Comparison of ENCODE assay signal across 26 cellular contexts in the genomic region with DNA sequence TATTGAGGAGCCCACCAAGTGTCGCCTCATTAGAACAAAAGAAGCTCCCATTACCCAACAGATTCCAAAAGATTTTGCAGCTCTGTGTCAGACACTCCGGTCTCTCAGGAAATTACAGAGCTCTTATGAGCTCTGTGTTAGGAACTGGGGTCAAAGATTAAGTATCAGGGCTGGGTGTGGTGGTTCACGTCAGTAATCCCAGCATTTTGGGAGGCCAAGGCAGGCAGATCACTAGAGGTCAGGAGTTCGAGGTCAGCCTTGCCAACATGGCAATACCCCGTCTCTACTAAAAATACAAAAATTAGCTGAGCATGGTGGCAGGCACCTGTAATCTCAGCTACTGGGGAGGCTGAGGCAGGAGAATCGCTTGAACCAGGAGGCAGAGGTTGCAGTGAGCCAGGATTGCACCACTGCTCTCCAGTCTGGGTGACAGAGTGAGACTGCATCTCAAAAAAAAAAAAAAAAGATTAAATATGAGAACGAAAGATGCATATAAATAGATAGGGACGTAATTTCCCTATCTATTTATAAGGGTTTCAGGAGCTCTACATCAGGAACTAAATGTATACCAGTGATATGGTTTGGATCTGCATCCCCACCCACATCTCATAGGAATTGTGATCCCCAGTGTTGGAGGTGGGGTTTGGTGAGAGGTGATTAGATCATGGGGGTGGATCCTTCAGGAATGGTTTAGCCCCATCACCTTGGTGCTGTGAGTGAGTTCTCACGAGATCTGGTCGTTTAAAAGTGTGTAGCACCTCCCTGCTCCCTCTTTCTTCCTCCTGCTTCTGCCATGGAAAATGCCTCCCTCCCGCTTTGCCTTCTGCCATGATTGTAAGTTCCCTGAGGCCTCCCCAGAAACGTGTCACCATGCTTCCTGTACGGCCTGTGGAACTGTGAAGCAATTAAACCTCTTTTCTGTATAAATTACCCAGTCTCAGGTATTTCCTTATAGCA.
DNase-seq lines count a peak whose midpoint lies in the region; ATAC-seq, FAIRE-seq and TF ChIP-seq lines count a peak whose summit lies in the region.
"Had no signal": no experiment of that assay in that cellular context is flagged by ENCODE, and none has a peak within 500 bp of the region (broad histone marks: within the 10 kb centered on the region; RNA-seq: fewer than 3 reads in every experiment).

No MANE protein-coding gene starts in this region.

- no peaks in the 10 kb centered on the region for H3K36me3 ChIP-seq in small intestine (ENCODE audit: control insufficient read depth in 2 of 2, insufficient read depth in 2 of 2, low read length in 2 of 2)
- H3K36me3 ChIP-seq: tibial nerve had no signal

- 46 to 68% (median 56%) methylated on average over 13 of the region's 13 CpGs for WGBS in small intestine, 3 donors

- H3K4me1 Mint-ChIP-seq in activated T-cell treated with anti-CD3 and anti-CD28 coated beads, Interleukin-2, amount 50 U/mL, for 24 hours (ENCODE audit: low read depth), result peaks cover 70% of the 10 kb centered on the region
- peaks cover 25% of the 10 kb centered on the region for H3K4me1 Mint-ChIP-seq in HFFc6 (ENCODE audit: low read depth)
- peaks cover 62% of the 10 kb centered on the region for H3K4me1 Mint-ChIP-seq in activated naive CD8-positive, alpha-beta T cell treated with anti-CD3 and anti-CD28 coated beads for 36 hours

- peaks cover 2% of the 10 kb centered on the region for H3K9me3 Mint-ChIP-seq in activated T-cell treated with anti-CD3 and anti-CD28 coated beads, Interleukin-2, amount 50 U/mL, for 24 hours
- H3K9me3 Mint-ChIP-seq in HFFc6, result no peaks in the 10 kb centered on the region
- H3K9me3 Mint-ChIP-seq in activated naive CD8-positive, alpha-beta T cell treated with anti-CD3 and anti-CD28 coated beads for 36 hours, result peaks cover 5% of the 10 kb centered on the region
- H3K9me3 Mint-ChIP-seq: dendritic cell treated with granulocyte-macrophage colony-stimulating factor and Interleukin-4, amounts not matched to agents 40 ng/mL and 50 ng/mL, for 4 days; naive B cell had no signal

- no peak overlapping the region for H3K4me3 Mint-ChIP-seq in activated T-cell treated with anti-CD3 and anti-CD28 coated beads, Interleukin-2, amount 50 U/mL, for 24 hours
- no peak overlapping the region for H3K4me3 Mint-ChIP-seq in HFFc6
- H3K4me3 Mint-ChIP-seq in activated naive CD8-positive, alpha-beta T cell treated with anti-CD3 and anti-CD28 coated beads for 36 hours, result no peak overlapping the region
- H3K4me3 Mint-ChIP-seq: dendritic cell treated with granulocyte-macrophage colony-stimulating factor and Interleukin-4, amounts not matched to agents 40 ng/mL and 50 ng/mL, for 4 days had no signal

- H3K4me3 ChIP-seq in small intestine (ENCODE audit: low read depth in 1 of 2, low read length in 2 of 2), result no peak overlapping the region
- H3K4me3 ChIP-seq: SK-N-MC, tibial nerve had no signal

- H3K9me3 ChIP-seq in small intestine (ENCODE audit: control insufficient read depth, low read depth), result no peaks in the 10 kb centered on the region
- H3K9me3 ChIP-seq: tibial nerve had no signal

- no peak for ATAC-seq in HG02870 (IDR thresholded peaks at IDR 0.05; ENCODE audit: unreplicated experiment)
- ATAC-seq: left cardiac atrium had no signal

- FAIRE-seq in small intestine (lab: Jason Lieb, UNC), result no peak
- FAIRE-seq: bronchial epithelial cell, endometrium, H54 had no signal

- peak overlapping the region; percentile 54 for H3K27ac Mint-ChIP-seq in activated T-cell treated with anti-CD3 and anti-CD28 coated beads, Interleukin-2, amount 50 U/mL, for 24 hours
- 0 out of 2 replicates have a peak overlapping the region, but pooled peaks have one; percentile 2 for H3K27ac Mint-ChIP-seq in HFFc6
- H3K27ac Mint-ChIP-seq in activated naive CD8-positive, alpha-beta T cell treated with anti-CD3 and anti-CD28 coated beads for 36 hours, result peak overlapping the region; percentile 2
- H3K27ac Mint-ChIP-seq: dendritic cell treated with granulocyte-macrophage colony-stimulating factor and Interleukin-4, amounts not matched to agents 40 ng/mL and 50 ng/mL, for 4 days; naive B cell had no signal

- peaks cover 8 to 17% of the 10 kb centered on the region in 2 donors for H3K4me1 ChIP-seq in small intestine (ENCODE audit: control insufficient read depth in 2 of 2, insufficient read depth in 1 of 2, low read depth in 1 of 2, low read length in 1 of 2)

- peak overlapping the region; percentile 47 to 81 for H3K27ac ChIP-seq in small intestine (ENCODE audit: low read depth in 1 of 2, low read length in 1 of 2)
- H3K27ac ChIP-seq: C4-2B, SK-N-MC, tibial nerve had no signal

- no peaks in the 10 kb centered on the region for H3K27me3 Mint-ChIP-seq in activated T-cell treated with anti-CD3 and anti-CD28 coated beads, Interleukin-2, amount 50 U/mL, for 24 hours
- H3K27me3 Mint-ChIP-seq in HFFc6 (ENCODE audit: insufficient read depth), result no peaks in the 10 kb centered on the region; the same call in none of the 2 replicates
- no peaks in the 10 kb centered on the region for H3K27me3 Mint-ChIP-seq in activated naive CD8-positive, alpha-beta T cell treated with anti-CD3 and anti-CD28 coated beads for 36 hours
- H3K27me3 Mint-ChIP-seq: dendritic cell treated with granulocyte-macrophage colony-stimulating factor and Interleukin-4, amounts not matched to agents 40 ng/mL and 50 ng/mL, for 4 days had no signal

- H3K36me3 Mint-ChIP-seq in activated T-cell treated with anti-CD3 and anti-CD28 coated beads, Interleukin-2, amount 50 U/mL, for 24 hours (ENCODE audit: low read depth), result peaks cover 16% of the 10 kb centered on the region
- H3K36me3 Mint-ChIP-seq in HFFc6 (ENCODE audit: low read depth), result peaks cover 6% of the 10 kb centered on the region
- H3K36me3 Mint-ChIP-seq in activated naive CD8-positive, alpha-beta T cell treated with anti-CD3 and anti-CD28 coated beads for 36 hours, result peaks cover 24% of the 10 kb centered on the region
- H3K36me3 Mint-ChIP-seq: naive B cell had no signal

- no peak for DNase-seq in activated T-cell treated with anti-CD3 and anti-CD28 coated beads, Interleukin-2, amount 50 U/mL, for 24 hours
- no peak for DNase-seq in activated T-cell treated with anti-CD3 and anti-CD28 coated beads, Interleukin-2, amount 50 U/mL, for 1 hour
- DNase-seq in HFFc6, result no peak
- DNase-seq in activated naive CD8-positive, alpha-beta T cell treated with anti-CD3 and anti-CD28 coated beads for 36 hours, result no peak
- DNase-seq in small intestine, result peak; percentile 70
- DNase-seq in SW 1271 (lab: John Stamatoyannopoulos, UW), result no peak
- DNase-seq in DMS79 (lab: John Stamatoyannopoulos, UW), result no peak
- DNase-seq: activated effector memory CD4-positive, alpha-beta T cell treated with Interleukin-2 at 50 U/mL for 16 hours; amygdala; DMS153; left cardiac atrium; mesenchymal stem cell; naive B cell; NCI-H146; NCI-H510A treated with DMSO at 0.1 percent for 48 hours; retina; stimulated activated CD4-positive, alpha-beta T cell treated with anti-CD3 and anti-CD28 coated beads, Interleukin-4, amount 100 ng/mL, for 24 hours; stimulated activated naive CD4-positive, alpha-beta T cell treated with Interleukin-2 at 50 U/mL for 16 hours had no signal

- H3K27me3 ChIP-seq in small intestine (ENCODE audit: control insufficient read depth in 2 of 2, insufficient read depth in 2 of 2, low read length in 2 of 2), result no peaks in the 10 kb centered on the region
- H3K27me3 ChIP-seq: tibial nerve had no signal

- TF ChIP-seq CTCF in HFFc6 (IDR thresholded peaks at IDR 0.05), result no peak

Comparison
In these comparisons a context has a peak if more than half of its experiments do, and no peak if none do; other contexts are left out.
1. H3K27ac Mint-ChIP-seq: peak in every context shown above with its lines; median percentile 54 in activated T-cell treated with anti-CD3 and anti-CD28 coated beads, Interleukin-2, amount 50 U/mL, for 24 hours; 2 in HFFc6; 2 in activated naive CD8-positive, alpha-beta T cell treated with anti-CD3 and anti-CD28 coated beads for 36 hours.